19 cellular contexts compared by ENCODE assay signal in the genomic region with DNA sequence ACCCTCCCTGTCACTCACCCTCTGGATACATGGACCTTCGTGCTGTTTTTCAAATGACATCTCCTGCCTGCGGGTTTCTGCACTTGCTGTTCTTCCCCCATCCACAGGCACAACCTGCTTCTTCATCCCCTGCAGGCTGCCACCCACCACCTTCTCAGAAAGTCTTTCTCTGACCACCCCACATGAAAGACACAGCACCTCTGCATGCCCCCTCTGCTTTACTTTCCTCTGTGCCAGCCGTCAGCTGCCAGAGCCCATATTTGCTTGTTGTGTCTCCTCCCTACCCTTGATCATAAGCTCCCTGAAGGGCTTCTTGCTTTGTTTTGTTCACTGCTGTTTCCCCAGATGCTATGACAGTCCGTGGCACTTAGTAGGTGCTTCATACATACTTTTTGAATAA. TPM values are rescaled to one million over a fixed set of nuclear protein-coding genes. Genes with fewer than 3 reads are reported as not detected.
DNase-seq lines count a peak whose midpoint lies in the region; ATAC-seq and TF ChIP-seq lines count a peak whose summit lies in the region.
"Had no signal": no experiment of that assay in that cellular context is flagged by ENCODE, and none has a peak within 500 bp of the region (broad histone marks: within the 10 kb centered on the region; RNA-seq: fewer than 3 reads in every experiment).

No MANE protein-coding gene starts in this region.

- peaks cover 7% of the 10 kb centered on the region for H3K36me3 Mint-ChIP-seq in T-helper 1 cell treated with Interleukin-12 subunit alpha and Interleukin-12 subunit beta and Interleukin-4 antibody, amounts not matched to agents 30 μg/mL and 1 μg/mL, for 36 hours (ENCODE audit: low read depth)
- no peaks in the 10 kb centered on the region for H3K36me3 Mint-ChIP-seq in activated T-helper 17 cell treated with anti-CD3 and anti-CD28 coated beads, Interleukin-2, amount 50 U/mL, for 72 hours (ENCODE audit: low read depth)
- no peaks in the 10 kb centered on the region for H3K36me3 Mint-ChIP-seq in naive thymus-derived CD8-positive, alpha-beta T cell
- H3K36me3 Mint-ChIP-seq: activated naive CD4-positive, alpha-beta T cell treated with anti-CD3 and anti-CD28 coated beads, Interleukin-2, amount 50 U/mL, for 24 hours had no signal

- POLR2A ChIA-PET in naive thymus-derived CD8-positive, alpha-beta T cell (lab: Charles Lee) = no interaction called here

- DNase-seq in T-helper 1 cell (no peak), DND-41 (peak; percentile 63), nucleus accumbens (lab: John Stamatoyannopoulos, UW) (no peak), DMS 273 (lab: John Stamatoyannopoulos, UW; ENCODE audit: unreplicated experiment) (no peak)
- DNase-seq in naive thymus-derived CD8-positive, alpha-beta T cell = no peak
- DNase-seq: 8988T, DMS79, dorsolateral prefrontal cortex, Kasumi-1, left ventricle myocardium inferior, NCI-H1417, psoas muscle, SK-N-SH had no signal

- no peak overlapping the region for H3K27ac ChIP-seq in DND-41 (ENCODE audit: low read length)
- H3K27ac ChIP-seq: BLaER1 treated with 17β-estradiol and CSF1 and Interleukin-3, amounts not matched to agents 10 nM and 100 nM; left ventricle myocardium inferior; psoas muscle had no signal

- H3K9me3 Mint-ChIP-seq in T-helper 1 cell treated with Interleukin-12 subunit alpha and Interleukin-12 subunit beta and Interleukin-4 antibody, amounts not matched to agents 30 μg/mL and 1 μg/mL, for 36 hours = no peaks in the 10 kb centered on the region
- H3K9me3 Mint-ChIP-seq in activated T-helper 17 cell treated with anti-CD3 and anti-CD28 coated beads, Interleukin-2, amount 50 U/mL, for 72 hours = no peaks in the 10 kb centered on the region
- no peaks in the 10 kb centered on the region for H3K9me3 Mint-ChIP-seq in naive thymus-derived CD8-positive, alpha-beta T cell
- H3K9me3 Mint-ChIP-seq: activated naive CD4-positive, alpha-beta T cell treated with anti-CD3 and anti-CD28 coated beads, Interleukin-2, amount 50 U/mL, for 24 hours had no signal

- H3K9me3 ChIP-seq in DND-41 (ENCODE audit: insufficient read depth, low read length, severe bottlenecking) = no peaks in the 10 kb centered on the region
- H3K9me3 ChIP-seq: BLaER1 treated with 17β-estradiol and CSF1 and Interleukin-3, amounts not matched to agents 10 nM and 100 nM; left ventricle myocardium inferior; psoas muscle; SK-N-SH had no signal

- no peaks in the 10 kb centered on the region for H3K27me3 Mint-ChIP-seq in T-helper 1 cell treated with Interleukin-12 subunit alpha and Interleukin-12 subunit beta and Interleukin-4 antibody, amounts not matched to agents 30 μg/mL and 1 μg/mL, for 36 hours (ENCODE audit: low read depth)
- H3K27me3 Mint-ChIP-seq in activated T-helper 17 cell treated with anti-CD3 and anti-CD28 coated beads, Interleukin-2, amount 50 U/mL, for 72 hours = no peaks in the 10 kb centered on the region
- no peaks in the 10 kb centered on the region for H3K27me3 Mint-ChIP-seq in naive thymus-derived CD8-positive, alpha-beta T cell
- H3K27me3 Mint-ChIP-seq: activated naive CD4-positive, alpha-beta T cell treated with anti-CD3 and anti-CD28 coated beads, Interleukin-2, amount 50 U/mL, for 24 hours had no signal

- H3K4me1 ChIP-seq in DND-41 (ENCODE audit: insufficient read depth, low read length) = peaks cover 25% of the 10 kb centered on the region
- H3K4me1 ChIP-seq: psoas muscle had no signal

- TF ChIP-seq CTCF in DND-41 (IDR thresholded peaks at IDR 0.05; ENCODE audit: borderline replicate concordance, extremely low read depth, low read length, poor library complexity, severe bottlenecking) = no peak

- no peak overlapping the region for H3K4me3 Mint-ChIP-seq in T-helper 1 cell treated with Interleukin-12 subunit alpha and Interleukin-12 subunit beta and Interleukin-4 antibody, amounts not matched to agents 30 μg/mL and 1 μg/mL, for 36 hours
- H3K4me3 Mint-ChIP-seq in activated T-helper 17 cell treated with anti-CD3 and anti-CD28 coated beads, Interleukin-2, amount 50 U/mL, for 72 hours = peak overlapping the region; percentile 74
- peak overlapping the region in 8 of 10 donors; percentile 11 to 78 (median 39) for H3K4me3 Mint-ChIP-seq in naive thymus-derived CD8-positive, alpha-beta T cell
- H3K4me3 Mint-ChIP-seq: activated naive CD4-positive, alpha-beta T cell treated with anti-CD3 and anti-CD28 coated beads, Interleukin-2, amount 50 U/mL, for 24 hours had no signal

- H3K4me2 ChIP-seq in DND-41 (ENCODE audit: insufficient read depth, low read length) = no peak overlapping the region
- H3K4me2 ChIP-seq: SK-N-SH had no signal

- peaks cover 38% of the 10 kb centered on the region for H3K4me1 Mint-ChIP-seq in T-helper 1 cell treated with Interleukin-12 subunit alpha and Interleukin-12 subunit beta and Interleukin-4 antibody, amounts not matched to agents 30 μg/mL and 1 μg/mL, for 36 hours (ENCODE audit: low read depth)
- H3K4me1 Mint-ChIP-seq in activated T-helper 17 cell treated with anti-CD3 and anti-CD28 coated beads, Interleukin-2, amount 50 U/mL, for 72 hours = peaks cover 21% of the 10 kb centered on the region
- peaks cover 27 to 42% (median 36%) of the 10 kb centered on the region in 4 donors for H3K4me1 Mint-ChIP-seq in naive thymus-derived CD8-positive, alpha-beta T cell

- H3K9ac ChIP-seq in DND-41 (ENCODE audit: low read depth, low read length) = no peak overlapping the region
- H3K9ac ChIP-seq: BLaER1 treated with 17β-estradiol and CSF1 and Interleukin-3, amounts not matched to agents 10 nM and 100 nM; SK-N-SH had no signal

- H2AFZ ChIP-seq in DND-41 (ENCODE audit: low read depth, low read length) = no peak overlapping the region

- peak; percentile 54 for ATAC-seq in DND-41 (ENCODE audit: insufficient read depth, low read depth)
- ATAC-seq in activated T-helper 17 cell treated with anti-CD3 and anti-CD28 coated beads, Interleukin-2, amount 50 U/mL, for 72 hours (replicated peaks) = no peak
- ATAC-seq in naive thymus-derived CD8-positive, alpha-beta T cell = no peak
- ATAC-seq in GM19395 (IDR thresholded peaks at IDR 0.05; ENCODE audit: unreplicated experiment) = no peak
- ATAC-seq: Panc1, psoas muscle had no signal

- no peaks in the 10 kb centered on the region for H3K79me2 ChIP-seq in DND-41 (ENCODE audit: insufficient read depth, low read length)

- no peaks in the 10 kb centered on the region for H3K36me3 ChIP-seq in DND-41 (ENCODE audit: insufficient read depth, low read length)
- H3K36me3 ChIP-seq: left ventricle myocardium inferior had no signal

- H3K27me3 ChIP-seq in DND-41 (ENCODE audit: insufficient read depth, low read length, poor library complexity) = no peaks in the 10 kb centered on the region
- H3K27me3 ChIP-seq: BLaER1 treated with 17β-estradiol and CSF1 and Interleukin-3, amounts not matched to agents 10 nM and 100 nM; dorsolateral prefrontal cortex had no signal

- H3K27ac Mint-ChIP-seq in T-helper 1 cell treated with Interleukin-12 subunit alpha and Interleukin-12 subunit beta and Interleukin-4 antibody, amounts not matched to agents 30 μg/mL and 1 μg/mL, for 36 hours = peak overlapping the region; percentile 62
- H3K27ac Mint-ChIP-seq in activated T-helper 17 cell treated with anti-CD3 and anti-CD28 coated beads, Interleukin-2, amount 50 U/mL, for 72 hours = peak overlapping the region; percentile 93
- peak overlapping the region; percentile 8 to 84 (median 54) for H3K27ac Mint-ChIP-seq in naive thymus-derived CD8-positive, alpha-beta T cell
- H3K27ac Mint-ChIP-seq: activated naive CD4-positive, alpha-beta T cell treated with anti-CD3 and anti-CD28 coated beads, Interleukin-2, amount 50 U/mL, for 24 hours had no signal

- no peak overlapping the region for H3K4me3 ChIP-seq in DND-41 (ENCODE audit: low read depth in 1 of 2, low read length in 2 of 2)
- H3K4me3 ChIP-seq: BLaER1 treated with 17β-estradiol and CSF1 and Interleukin-3, amounts not matched to agents 10 nM and 100 nM; dorsolateral prefrontal cortex; left ventricle myocardium inferior; psoas muscle had no signal

- no peaks in the 10 kb centered on the region for H4K20me1 ChIP-seq in DND-41 (ENCODE audit: insufficient read depth, low read length)
- H4K20me1 ChIP-seq: BLaER1 treated with 17β-estradiol and CSF1 and Interleukin-3, amounts not matched to agents 10 nM and 100 nM had no signal

RNA-seq across cellular contexts. Expression of a gene that starts 32.0 kb away (rescaled TPM):
- 1 to 10 TPM; 2.3 to 3.0 TPM for total RNA-seq in activated T-helper 17 cell treated with anti-CD3 and anti-CD28 coated beads, Interleukin-2, amount 50 U/mL, for 72 hours
- under 1 TPM; 0.10 to 0.19 TPM for total RNA-seq in naive thymus-derived CD8-positive, alpha-beta T cell
- under 1 TPM; 0.13 to 0.51 (median 0.22) TPM for polyA plus RNA-seq in naive thymus-derived CD8-positive, alpha-beta T cell
